Comparison of ENCODE assay signal across 7 cellular contexts in genomic region chr1:92483442-92484170, GRCh38. TPM values are rescaled to one million over a fixed set of nuclear protein-coding genes. Genes with fewer than 3 reads are reported as not detected.
A peak's percentile ranks its signal among the peaks of the same experiment; 100 is the strongest.
DNase-seq lines count a peak whose midpoint lies in the region; ATAC-seq and TF ChIP-seq lines count a peak whose summit lies in the region.

No MANE protein-coding gene starts in this region.

- H3K36me3 Mint-ChIP-seq in activated CD8-positive, alpha-beta T cell treated with anti-CD3 and anti-CD28 coated beads, Interleukin-2, amount 10 ng/mL, durations not matched to agents 7 days and 5 days (ENCODE audit: low read depth), result peaks cover 56% of the 10 kb centered on the region

- H3K27me3 Mint-ChIP-seq in activated CD8-positive, alpha-beta T cell treated with anti-CD3 and anti-CD28 coated beads, Interleukin-2, amount 10 ng/mL, durations not matched to agents 7 days and 5 days (ENCODE audit: low read depth), result no peaks in the 10 kb centered on the region

- peak overlapping the region; percentile 90 for H3K4me3 Mint-ChIP-seq in activated CD8-positive, alpha-beta T cell treated with anti-CD3 and anti-CD28 coated beads, Interleukin-2, amount 10 ng/mL, durations not matched to agents 7 days and 5 days

- CTCF ChIA-PET in activated CD8-positive, alpha-beta T cell treated with anti-CD3 and anti-CD28 coated beads, Interleukin-2, amount 10 ng/mL, durations not matched to agents 7 days and 5 days (lab: Charles Lee), result interaction anchor here (0.6 to 6.8 kb wide), 16 partner anchors 10 to 180 kb away, joined by 3 to 122 read pairs (median 4); no protein-coding TSS in a partner anchor

- POLR2A ChIA-PET in activated CD8-positive, alpha-beta T cell treated with anti-CD3 and anti-CD28 coated beads, Interleukin-2, amount 10 ng/mL, durations not matched to agents 7 days and 5 days (lab: Charles Lee), result interaction anchor here (0.8 to 9.9 kb wide), 13 partner anchors 8 to 173 kb away, joined by 3 to 230 read pairs (median 36); no protein-coding TSS in a partner anchor

- H3K9me3 ChIP-seq in hepatocyte (ENCODE audit: low read depth), result no peaks in the 10 kb centered on the region

- ATAC-seq in GM19463 (IDR thresholded peaks at IDR 0.05; ENCODE audit: unreplicated experiment), result peak; percentile 14
- peak; percentile 4 for ATAC-seq in activated CD8-positive, alpha-beta T cell treated with anti-CD3 and anti-CD28 coated beads, Interleukin-2, amount 10 ng/mL, durations not matched to agents 7 days and 5 days
- no peak for ATAC-seq in HG02885 (IDR thresholded peaks at IDR 0.05; ENCODE audit: poor library complexity, unreplicated experiment)

- H3K27ac ChIP-seq in hepatocyte, result no peak overlapping the region

- H3K27ac Mint-ChIP-seq in activated CD8-positive, alpha-beta T cell treated with anti-CD3 and anti-CD28 coated beads, Interleukin-2, amount 10 ng/mL, durations not matched to agents 7 days and 5 days, result peak overlapping the region; percentile 91

- no peak for TF ChIP-seq CTCF in hepatocyte (IDR thresholded peaks at IDR 0.05; ENCODE audit: poor library complexity)

- peak overlapping the region; percentile 97 for H3K4me2 ChIP-seq in hepatocyte

- H3K9me3 Mint-ChIP-seq in activated CD8-positive, alpha-beta T cell treated with anti-CD3 and anti-CD28 coated beads, Interleukin-2, amount 10 ng/mL, durations not matched to agents 7 days and 5 days (ENCODE audit: insufficient read depth), result no peaks in the 10 kb centered on the region

- DNase-seq in NCI-H2107 treated with DMSO at 0.1 percent for 48 hours (lab: John Stamatoyannopoulos, UW; ENCODE audit: unreplicated experiment), result peak; percentile 49
- peak; percentile 61 for DNase-seq in activated CD8-positive, alpha-beta T cell treated with anti-CD3 and anti-CD28 coated beads, Interleukin-2, amount 10 ng/mL, durations not matched to agents 7 days and 5 days
- DNase-seq in hepatocyte (ENCODE audit: low spot score), result peak; percentile 14
- peak; percentile 65 to 70 for DNase-seq in stimulated activated CD4-positive, alpha-beta T cell treated with anti-CD3 and anti-CD28 coated beads, Interleukin-15, amount 100 ng/mL, for 48 hours (ENCODE audit: low read depth in 2 of 2)
- DNase-seq in SW 1271 (lab: John Stamatoyannopoulos, UW), result no peak

- H3K4me1 ChIP-seq in hepatocyte (ENCODE audit: insufficient read depth), result peaks cover 51% of the 10 kb centered on the region

- H3K27me3 ChIP-seq in hepatocyte, result peaks cover 100% of the 10 kb centered on the region

- H4K20me1 ChIP-seq in hepatocyte (ENCODE audit: insufficient read depth, poor library complexity, severe bottlenecking), result peaks cover 7% of the 10 kb centered on the region

- no peaks in the 10 kb centered on the region for H3K79me2 ChIP-seq in hepatocyte

- H3K36me3 ChIP-seq in hepatocyte (replicated peaks; ENCODE audit: insufficient read depth, low read depth), result no peaks in the 10 kb centered on the region

- 2% methylated on average over 40 of the region's 50 CpGs for WGBS in hepatocyte (ENCODE audit: low lambda C conversion rate, missing lambda C conversion rate)

- H3K4me3 ChIP-seq in hepatocyte, result no peak overlapping the region

- peaks cover 46% of the 10 kb centered on the region for H3K4me1 Mint-ChIP-seq in activated CD8-positive, alpha-beta T cell treated with anti-CD3 and anti-CD28 coated beads, Interleukin-2, amount 10 ng/mL, durations not matched to agents 7 days and 5 days (ENCODE audit: low read depth)

- H3K9me2 ChIP-seq in hepatocyte (replicated peaks; ENCODE audit: insufficient read depth), result no peaks in the 10 kb centered on the region

- peak overlapping the region; percentile 66 for H2AFZ ChIP-seq in hepatocyte

RNA-seq across cellular contexts. Expression of gene GFI1, which starts 3.1 kb away (rescaled TPM):
- total RNA-seq in activated CD8-positive, alpha-beta T cell treated with anti-CD3 and anti-CD28 coated beads, Interleukin-2, amount 10 ng/mL, durations not matched to agents 7 days and 5 days, result 10 to 100 TPM; 47.6 to 48.3 TPM
- total RNA-seq in hepatocyte, result 0.10 and 0.24 TPM in 2 replicates
- polyA plus RNA-seq in hepatocyte, result 0.41 TPM in 1 of 2 replicates, not detected in the other

Comparison
In these comparisons a context has a peak if more than half of its experiments do, and no peak if none do; other contexts are left out.
1. DNase-seq: peak in NCI-H2107 treated with DMSO at 0.1 percent for 48 hours (single experiment), activated CD8-positive, alpha-beta T cell treated with anti-CD3 and anti-CD28 coated beads, Interleukin-2, amount 10 ng/mL, durations not matched to agents 7 days and 5 days (single experiment), hepatocyte (single experiment) and stimulated activated CD4-positive, alpha-beta T cell treated with anti-CD3 and anti-CD28 coated beads, Interleukin-15, amount 100 ng/mL, for 48 hours (2 of 2); none in SW 1271 (0 of 2).
2. RNA of gene GFI1, which starts 3.1 kb away (total RNA-seq): 47.6 to 48.3 TPM in activated CD8-positive, alpha-beta T cell treated with anti-CD3 and anti-CD28 coated beads, Interleukin-2, amount 10 ng/mL, durations not matched to agents 7 days and 5 days; 0.10 to 0.24 TPM in hepatocyte; every median in the first group is over 10 times any median in the second.